11 cellular contexts compared by ENCODE assay signal in genomic region chr9:134784612-134785305, GRCh38.
"Had no signal": no experiment of that assay in that cellular context is flagged by ENCODE, and none has a peak within 500 bp of the region (broad histone marks: within the 10 kb centered on the region; RNA-seq: fewer than 3 reads in every experiment).

No MANE protein-coding gene starts in this region.

- H3K4me1 ChIP-seq: uterus had no signal

- H3K9me3 ChIP-seq: heart right ventricle, left lung, neutrophil, tibial artery, uterus had no signal

- H3K4me3 Mint-ChIP-seq: activated naive CD4-positive, alpha-beta T cell treated with anti-CD3 and anti-CD28 coated beads, Interleukin-2, amount 50 U/mL, for 24 hours; stimulated activated naive CD8-positive, alpha-beta T cell treated with anti-CD3 and anti-CD28 coated beads, Interleukin-15, amount 100 ng/mL, for 72 hours had no signal

- H3K4me3 ChIP-seq: heart right ventricle, left lung, tibial artery, uterus had no signal

- H3K9me3 Mint-ChIP-seq: activated naive CD4-positive, alpha-beta T cell treated with anti-CD3 and anti-CD28 coated beads, Interleukin-2, amount 50 U/mL, for 24 hours; stimulated activated naive CD8-positive, alpha-beta T cell treated with anti-CD3 and anti-CD28 coated beads, Interleukin-15, amount 100 ng/mL, for 72 hours had no signal

- H3K27ac ChIP-seq: left lung, neutrophil, tibial artery had no signal

- H3K27ac Mint-ChIP-seq: activated naive CD4-positive, alpha-beta T cell treated with anti-CD3 and anti-CD28 coated beads, Interleukin-2, amount 50 U/mL, for 24 hours had no signal

- H3K27me3 Mint-ChIP-seq: activated naive CD4-positive, alpha-beta T cell treated with anti-CD3 and anti-CD28 coated beads, Interleukin-2, amount 50 U/mL, for 24 hours had no signal

- DNase-seq: foreskin melanocyte; left lung; mesendoderm; stimulated activated CD4-positive, alpha-beta T cell treated with anti-CD3 and anti-CD28 coated beads, Interleukin-12 subunit alpha, Interleukin-12 subunit beta, amount 100 ng/mL, for 4 hours; stimulated activated CD4-positive, alpha-beta T cell treated with anti-CD3 and anti-CD28 coated beads, Interleukin-2, amount 100 ng/mL, for 48 hours; stimulated activated naive CD8-positive, alpha-beta T cell treated with anti-CD3 and anti-CD28 coated beads, Interleukin-15, amount 100 ng/mL, for 72 hours; tibial artery had no signal

- H3K36me3 Mint-ChIP-seq: activated naive CD4-positive, alpha-beta T cell treated with anti-CD3 and anti-CD28 coated beads, Interleukin-2, amount 50 U/mL, for 24 hours had no signal

- H3K4me1 Mint-ChIP-seq: activated naive CD4-positive, alpha-beta T cell treated with anti-CD3 and anti-CD28 coated beads, Interleukin-2, amount 50 U/mL, for 24 hours had no signal

- H3K27me3 ChIP-seq: heart right ventricle, tibial artery, uterus had no signal

- H3K36me3 ChIP-seq: neutrophil, uterus had no signal
